In genomic region chr7:147498081-147498480, GRCh38 we compare ENCODE assay signal across 18 cellular contexts.
A peak's percentile ranks its signal among the peaks of the same experiment; 100 is the strongest.
DNase-seq lines count a peak whose midpoint lies in the region; ATAC-seq and TF ChIP-seq lines count a peak whose summit lies in the region.
"Had no signal": no experiment of that assay in that cellular context is flagged by ENCODE, and none has a peak within 500 bp of the region (broad histone marks: within the 10 kb centered on the region; RNA-seq: fewer than 3 reads in every experiment).

No MANE protein-coding gene starts in this region.

- in situ Hi-C loops in mammary epithelial cell (cut with MboI; ENCODE audit: low sequenced_read_pairs in 2 of 2): no loop called here

- TF ChIP-seq CTCF in mammary epithelial cell (conservative IDR thresholded peaks at IDR 0.05 in 1 of 2, IDR thresholded peaks at IDR 0.05 in 1 of 2; ENCODE audit: extremely low read depth in 1 of 2, insufficient read depth in 1 of 2, low read depth in 1 of 2, low read length in 2 of 2) (no peak), breast epithelium (IDR thresholded peaks at IDR 0.05) (no peak), cardiac fibroblast (IDR thresholded peaks at IDR 0.05; ENCODE audit: low read depth, low read length) (no peak)

- ATAC-seq in GM21825 (IDR thresholded peaks at IDR 0.05; ENCODE audit: unreplicated experiment): no peak
- ATAC-seq: GM12878, GM23338, HCT116 had no signal

- DNase-seq in mammary epithelial cell (peak; percentile 40), breast epithelium (ENCODE audit: low spot score in 2 of 2) (no peak), MV-4-11 (lab: John Stamatoyannopoulos, UW) (peak; percentile 3), cardiac fibroblast (ENCODE audit: low read depth in 2 of 2) (peak; percentile 25 to 36), NCI-H748 (lab: John Stamatoyannopoulos, UW; ENCODE audit: unreplicated experiment) (no peak), D341Med (ENCODE audit: low spot score) (no peak)
- no peak for DNase-seq in effector CD4-positive, alpha-beta T cell
- DNase-seq: 8988T; CD4-positive, alpha-beta memory T cell; DMS 273 treated with DMSO at 0.1 percent for 48 hours; DMS53; DND-41; EL had no signal

- 85% methylated on average over 2 of the region's 2 CpGs for WGBS in mammary epithelial cell (ENCODE audit: low coverage, missing lambda C conversion rate)

- H3K79me2 ChIP-seq in mammary epithelial cell (ENCODE audit: insufficient read depth, low read length): no peaks in the 10 kb centered on the region

- no peaks in the 10 kb centered on the region for H3K4me1 ChIP-seq in mammary epithelial cell (ENCODE audit: insufficient read depth, low read length)
- H3K4me1 ChIP-seq in breast epithelium: no peaks in the 10 kb centered on the region
- H3K4me1 ChIP-seq: BLaER1 had no signal

- intact Hi-C loops in mammary epithelial cell (cut with micrococcal nuclease) (no loop called here), breast epithelium (cut with DNase I; ENCODE audit: low total_unique reads) (no loop called here)

- CTCF ChIA-PET in mammary epithelial cell (lab: Charles Lee; ENCODE audit: low non-redundant PET): no interaction called here

- no peak for TF ChIP-seq POLR2A in breast epithelium (IDR thresholded peaks at IDR 0.05)

- H3K36me3 ChIP-seq in mammary epithelial cell (ENCODE audit: insufficient read depth, low read length): no peaks in the 10 kb centered on the region
- no peaks in the 10 kb centered on the region for H3K36me3 ChIP-seq in breast epithelium
- H3K36me3 ChIP-seq: BLaER1 had no signal

- no peak overlapping the region for H3K27ac ChIP-seq in mammary epithelial cell (ENCODE audit: insufficient read depth, low read depth, low read length)
- no peak overlapping the region for H3K27ac ChIP-seq in breast epithelium
- H3K27ac ChIP-seq: BLaER1 had no signal

- H3K9me3 ChIP-seq in mammary epithelial cell (replicated peaks; ENCODE audit: insufficient read depth, low read length) (peaks cover 4% of the 10 kb centered on the region), breast epithelium (no peaks in the 10 kb centered on the region)
- H3K9me3 ChIP-seq: BLaER1 had no signal

- dilution Hi-C loops in mammary epithelial cell (cut with HindIII; ENCODE audit: low sequenced_read_pairs): no loop called here

- no peaks in the 10 kb centered on the region for H4K20me1 ChIP-seq in mammary epithelial cell (ENCODE audit: insufficient read depth, low read length)
- H4K20me1 ChIP-seq: BLaER1 had no signal

- no peak overlapping the region for H3K4me2 ChIP-seq in mammary epithelial cell (ENCODE audit: insufficient read depth, low read depth, low read length)
- H3K4me2 ChIP-seq: BLaER1, GM23338 had no signal

- H3K4me3 ChIP-seq in mammary epithelial cell (replicated peaks in 1 of 3; ENCODE audit: insufficient read depth in 1 of 3, low read depth in 2 of 3, low read length in 3 of 3) (no peak overlapping the region), breast epithelium (no peak overlapping the region), cardiac fibroblast (replicated peaks in 1 of 2; ENCODE audit: low read depth in 2 of 2, low read length in 2 of 2) (no peak overlapping the region)
- H3K4me3 ChIP-seq: BLaER1, GM12878, GM23338 had no signal

- no peak overlapping the region for H3K9ac ChIP-seq in mammary epithelial cell (ENCODE audit: insufficient read depth, low read length)
- H3K9ac ChIP-seq: BLaER1 had no signal

- BruUV-seq in mammary epithelial cell (replicated peaks; lab: Mats Ljungman, UMichigan): no TSS peak

- H3K27me3 ChIP-seq in mammary epithelial cell (ENCODE audit: insufficient read depth, low read length) (no peaks in the 10 kb centered on the region), breast epithelium (no peaks in the 10 kb centered on the region)
- H3K27me3 ChIP-seq: BLaER1 had no signal

- H2AFZ ChIP-seq in mammary epithelial cell (ENCODE audit: low read depth, low read length): no peak overlapping the region
- H2AFZ ChIP-seq: GM23338 had no signal

Comparison
In these comparisons a context has a peak if more than half of its experiments do, and no peak if none do; other contexts are left out.
1. DNase-seq: peak in mammary epithelial cell (single experiment), MV-4-11 (single experiment) and cardiac fibroblast (2 of 2); none in breast epithelium (0 of 2), NCI-H748 (single experiment), effector CD4-positive, alpha-beta T cell (single experiment) and D341Med (single experiment).